ENCODE assay signal across 8 cellular contexts in the genomic region with DNA sequence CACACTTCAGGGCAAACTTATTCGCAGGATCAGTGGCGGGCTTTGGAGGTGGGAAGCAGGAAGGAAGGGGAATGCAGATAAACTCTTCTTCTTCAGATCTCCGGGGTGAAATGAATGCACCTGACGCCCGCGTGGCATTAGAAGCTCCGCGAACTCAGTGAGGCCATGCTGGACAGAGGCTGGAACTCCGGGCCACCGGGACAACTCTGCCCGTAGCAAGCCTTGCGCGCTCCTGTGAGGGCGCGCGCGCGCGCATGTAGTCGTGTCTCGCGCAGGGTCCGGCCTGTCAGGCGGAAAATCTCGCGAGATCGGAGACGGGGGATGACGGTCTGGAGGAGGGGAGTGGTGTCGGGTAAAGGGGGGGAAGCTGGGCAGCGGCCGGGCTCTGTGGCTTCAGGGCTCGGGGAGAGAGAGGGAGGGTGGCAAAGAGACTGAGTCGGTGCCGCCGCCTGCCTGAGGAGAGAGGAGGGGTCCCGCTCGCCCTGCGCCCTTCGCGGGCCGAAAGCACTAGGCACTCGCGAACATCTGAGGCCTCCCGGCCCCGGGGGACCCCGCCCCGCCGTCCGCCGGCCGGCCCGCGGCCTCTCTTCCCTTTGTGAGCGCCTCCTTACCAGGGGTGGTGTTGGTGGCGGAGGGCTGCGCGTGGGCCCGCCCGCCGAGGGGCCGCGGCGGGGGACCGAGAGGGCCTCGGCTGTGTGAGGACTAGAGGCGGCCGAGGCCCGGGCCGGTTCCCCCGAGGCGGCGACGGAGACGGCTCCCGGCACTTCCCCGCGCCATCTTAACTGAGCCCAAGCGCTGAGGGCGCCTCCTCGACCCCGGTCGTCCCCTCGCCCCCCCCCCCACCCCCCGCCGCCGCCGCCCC.
DNase-seq lines count a peak whose midpoint lies in the region; ATAC-seq and FAIRE-seq lines count a peak whose summit lies in the region.

Gene TAOK1, plus strand, starts transcription at position 370 of the 862 bp plus-strand sequence. CDS start 61,186 bp downstream, outside the sequence.

- ATAC-seq in HG03460 (IDR thresholded peaks at IDR 0.05; ENCODE audit: unreplicated experiment), result peak; percentile 83

- peak; percentile 100 for FAIRE-seq in GM19239 (lab: Jason Lieb, UNC)

- peak within 1 kb of the TSS; percentile 88 for H3K27ac ChIP-seq in cingulate gyrus (ENCODE audit: low read depth, low read length)

- peak; percentile 99 for DNase-seq in Ammon's horn (ENCODE audit: low spot score)
- peak; percentile 88 for DNase-seq in GM19239 (ENCODE audit: insufficient read length, low spot score)
- peak; percentile 98 for DNase-seq in NCI-H526 treated with DMSO at 0.1 percent for 48 hours (lab: John Stamatoyannopoulos, UW)
- DNase-seq in activated CD4-positive, alpha-beta T cell treated with anti-CD3 and anti-CD28 coated beads for 48 hours, result peak; percentile 99
- peak; percentile 92 for DNase-seq in kidney glomerular epithelial cell (lab: John Stamatoyannopoulos, UW)
- peak; percentile 97 to 98 for DNase-seq in stimulated activated CD4-positive, alpha-beta T cell treated with anti-CD3 and anti-CD28 coated beads, Interleukin-15, amount 100 ng/mL, for 48 hours (ENCODE audit: low read depth in 2 of 2)

Comparison
In these comparisons a context has a peak if more than half of its experiments do, and no peak if none do; other contexts are left out.
1. Peak in every context shown above with its lines: DNase-seq, ATAC-seq and H3K27ac ChIP-seq.